Comparison of ENCODE assay signal across 22 cellular contexts in genomic region chr15:81191701-81192100, GRCh38. TPM values are rescaled to one million over a fixed set of nuclear protein-coding genes. Genes with fewer than 3 reads are reported as not detected.
"Had no signal": no experiment of that assay in that cellular context is flagged by ENCODE, and none has a peak within 500 bp of the region (broad histone marks: within the 10 kb centered on the region; RNA-seq: fewer than 3 reads in every experiment).

No MANE protein-coding gene starts in this region.

- H3K4me1 ChIP-seq: foreskin keratinocyte, parathyroid adenoma had no signal

- H3K4me3 Mint-ChIP-seq: activated CD4-positive, alpha-beta T cell treated with anti-CD3 and anti-CD28 coated beads, Interleukin-2, amount 10 ng/mL, durations not matched to agents 24 days and 14 days; activated CD8-positive, alpha-beta T cell treated with anti-CD3 and anti-CD28 coated beads, Interleukin-2, amount 10 ng/mL, durations not matched to agents 7 days and 5 days; central memory CD8-positive, alpha-beta T cell; neural crest cell; T-helper 2 cell treated with Interferon-gamma antibody and Interleukin-4, amounts not matched to agents 5 μg/mL and 100 μg/mL, for 36 hours had no signal

- H3K4me1 Mint-ChIP-seq: activated CD4-positive, alpha-beta T cell treated with anti-CD3 and anti-CD28 coated beads, Interleukin-2, amount 10 ng/mL, durations not matched to agents 24 days and 14 days; central memory CD8-positive, alpha-beta T cell had no signal

- H3K4me3 ChIP-seq: body of pancreas, heart left ventricle had no signal

- H3K9me3 ChIP-seq: body of pancreas, heart left ventricle had no signal

- DNase-seq: activated CD4-positive, alpha-beta T cell treated with anti-CD3 and anti-CD28 coated beads, Interleukin-2, amount 10 ng/mL, durations not matched to agents 24 days and 14 days; activated CD4-positive, CD25-positive, alpha-beta regulatory T cell; activated CD8-positive, alpha-beta memory T cell treated with anti-CD3 and anti-CD28 coated beads, Interleukin-2, amount 50 U/mL, for 4 hours; activated CD8-positive, alpha-beta T cell treated with anti-CD3 and anti-CD28 coated beads, Interleukin-2, amount 10 ng/mL, durations not matched to agents 7 days and 5 days; activated effector memory CD4-positive, alpha-beta T cell treated with anti-CD3 and anti-CD28 coated beads, Interleukin-2, amount 50 U/mL, for 16 hours; activated T-cell treated with anti-CD3 and anti-CD28 coated beads, Interleukin-2, amount 50 U/mL, for 48 hours; amygdala; body of pancreas; cortex of kidney; effector CD4-positive, alpha-beta T cell; foreskin keratinocyte; heart left ventricle; stimulated activated CD4-positive, alpha-beta T cell treated with anti-CD3 and anti-CD28 coated beads, Interleukin-4, amount 100 ng/mL, for 24 hours; stimulated activated naive CD4-positive, alpha-beta T cell; SW 1271 had no signal

- H3K36me3 Mint-ChIP-seq: activated naive CD4-positive, alpha-beta T cell treated with anti-CD3 and anti-CD28 coated beads, Interleukin-2, amount 50 U/mL, for 72 hours had no signal

- H3K27me3 ChIP-seq: body of pancreas, foreskin keratinocyte had no signal

- H3K36me3 ChIP-seq: heart left ventricle had no signal

- H3K27ac ChIP-seq: body of pancreas, foreskin keratinocyte, parathyroid adenoma had no signal

- ATAC-seq: activated CD8-positive, alpha-beta T cell treated with anti-CD3 and anti-CD28 coated beads, Interleukin-2, amount 10 ng/mL, durations not matched to agents 7 days and 5 days; activated naive CD4-positive, alpha-beta T cell treated with anti-CD3 and anti-CD28 coated beads, Interleukin-2, amount 50 U/mL, for 72 hours; body of pancreas; foreskin keratinocyte had no signal

- H3K9ac ChIP-seq: parathyroid adenoma had no signal

- H3K9me3 Mint-ChIP-seq: activated CD4-positive, alpha-beta T cell treated with anti-CD3 and anti-CD28 coated beads, Interleukin-2, amount 10 ng/mL, durations not matched to agents 24 days and 14 days; activated naive CD4-positive, alpha-beta T cell treated with anti-CD3 and anti-CD28 coated beads, Interleukin-2, amount 50 U/mL, for 72 hours; central memory CD8-positive, alpha-beta T cell; neural crest cell; T-helper 2 cell treated with Interferon-gamma antibody and Interleukin-4, amounts not matched to agents 5 μg/mL and 100 μg/mL, for 36 hours had no signal

- H3K27ac Mint-ChIP-seq: activated CD4-positive, alpha-beta T cell treated with anti-CD3 and anti-CD28 coated beads, Interleukin-2, amount 10 ng/mL, durations not matched to agents 24 days and 14 days; activated CD8-positive, alpha-beta T cell treated with anti-CD3 and anti-CD28 coated beads, Interleukin-2, amount 10 ng/mL, durations not matched to agents 7 days and 5 days; activated naive CD4-positive, alpha-beta T cell treated with anti-CD3 and anti-CD28 coated beads, Interleukin-2, amount 50 U/mL, for 72 hours; T-helper 2 cell treated with Interferon-gamma antibody and Interleukin-4, amounts not matched to agents 5 μg/mL and 100 μg/mL, for 36 hours had no signal

RNA-seq across cellular contexts. Expression of gene IL16, which starts 5.0 kb away (rescaled TPM):
- polyA plus RNA-seq: foreskin keratinocyte had no signal

RNA-seq across cellular contexts. Expression of gene CFAP161, which starts 57.6 kb away (rescaled TPM):
- total RNA-seq: activated CD4-positive, alpha-beta T cell treated with anti-CD3 and anti-CD28 coated beads, Interleukin-2, amount 10 ng/mL, durations not matched to agents 24 days and 14 days; activated CD8-positive, alpha-beta T cell treated with anti-CD3 and anti-CD28 coated beads, Interleukin-2, amount 10 ng/mL, durations not matched to agents 7 days and 5 days; activated naive CD4-positive, alpha-beta T cell treated with anti-CD3 and anti-CD28 coated beads, Interleukin-2, amount 50 U/mL, for 72 hours; body of pancreas; endothelial cell of umbilical vein; foreskin keratinocyte; neural crest cell; renal cortical epithelial cell had no signal
- polyA plus RNA-seq: foreskin keratinocyte had no signal
